8 cellular contexts compared by ENCODE assay signal in the genomic region with DNA sequence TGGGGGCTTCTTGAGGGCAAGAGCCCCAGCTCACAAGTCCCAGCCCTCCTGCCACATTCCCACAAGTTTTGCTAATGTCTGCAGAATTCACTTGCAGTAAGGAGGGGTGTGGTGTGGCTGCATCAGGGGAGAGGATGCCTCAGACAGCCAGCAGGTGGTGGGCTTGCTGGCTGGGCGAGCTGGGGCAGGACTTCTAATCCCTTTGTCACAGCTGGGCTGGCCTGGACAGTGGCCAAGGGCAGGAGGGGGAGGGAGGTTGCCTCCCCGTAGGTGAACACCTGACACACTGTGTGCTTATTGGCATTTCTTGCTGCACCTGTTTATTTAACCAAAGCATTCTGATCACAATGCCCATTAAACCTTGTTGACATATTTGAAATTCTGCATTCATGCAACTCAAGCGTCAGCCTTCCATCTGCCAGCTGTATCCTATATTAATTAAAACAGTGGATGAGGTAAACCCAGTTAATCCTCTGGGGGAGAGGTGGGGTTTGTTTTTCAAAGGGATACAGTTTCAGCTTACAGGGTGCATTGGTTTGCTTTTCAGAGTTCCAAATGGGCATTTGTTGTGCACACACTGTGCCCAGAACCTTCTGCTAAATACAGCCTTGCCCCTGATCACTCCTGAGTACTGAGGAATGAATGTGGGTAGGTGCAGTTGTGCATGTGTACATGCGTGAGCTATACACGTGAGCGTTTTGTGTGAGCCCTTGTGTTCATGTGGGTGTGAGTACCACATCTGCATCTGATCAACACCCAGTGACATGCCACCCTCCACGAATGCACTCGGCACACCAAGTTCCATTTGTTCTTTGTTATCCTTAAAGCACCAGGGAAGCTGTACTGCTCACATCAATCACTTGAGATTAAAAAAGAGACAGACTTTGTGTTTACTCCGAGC.
DNase-seq lines count a peak whose midpoint lies in the region; ATAC-seq, FAIRE-seq and TF ChIP-seq lines count a peak whose summit lies in the region.

No MANE protein-coding gene starts in this region.

- H3K9ac ChIP-seq in GM12878 (ENCODE audit: control insufficient read depth, insufficient read depth, low read length), result no peak overlapping the region
- H3K9ac ChIP-seq in keratinocyte (ENCODE audit: control insufficient read depth, extremely low read depth, insufficient read depth, low read length), result no peak overlapping the region

- in situ Hi-C loops in GM12878 (cut with MboI), result loop anchor here (5.0 kb wide), 1 partner anchor 255 kb away; no protein-coding TSS in a partner anchor

- WGBS in GM12878 (ENCODE audit: insufficient coverage, insufficient replicate concordance, low lambda C conversion rate, missing lambda C conversion rate), result 57% methylated on average over 9 of the region's 9 CpGs
- 31 to 32% methylated on average over 9 of the region's 9 CpGs for WGBS in tibial nerve, 2 donors

- intact Hi-C loops in GM12878 (cut with micrococcal nuclease; ENCODE audit: unreplicated experiment), result loop anchor here (1.0 kb wide), 3 partner anchors 104 to 320 kb away; no protein-coding TSS in a partner anchor

- no peaks in the 10 kb centered on the region for H3K9me1 ChIP-seq in keratinocyte (ENCODE audit: control insufficient read depth, extremely low read depth, insufficient read depth, low read length)

- CTCF ChIA-PET in GM12878 (lab: Yijun Ruan, JAX), result interaction anchor here (0.9 to 3.8 kb wide), 7 partner anchors 98 to 319 kb away, joined by 3 to 16 read pairs (median 7); a partner anchor contains a TSS

- dilution Hi-C loops in keratinocyte (cut with MboI; ENCODE audit: extremely low pct_ligation_motif_present, low sequenced_read_pairs), result no loop called here

- H3K4me3 ChIP-seq in GM12878 (no peak overlapping the region), keratinocyte (ENCODE audit: control insufficient read depth in 2 of 3, extremely low read depth in 1 of 3, insufficient read depth in 2 of 3, low read depth in 1 of 3, low read length in 3 of 3) (no peak overlapping the region), tibial nerve (no peak overlapping the region)

- DNase-seq in stimulated activated CD4-positive, alpha-beta T cell treated with anti-CD3 and anti-CD28 coated beads, Interleukin-4, amount 100 ng/mL, for 24 hours, result peak; percentile 4
- DNase-seq in stimulated activated CD4-positive, alpha-beta T cell treated with anti-CD3 and anti-CD28 coated beads, Interleukin-2, amount 100 ng/mL, for 48 hours, result no peak
- peak; percentile 86 for DNase-seq in HuH-7 (ENCODE audit: low spot score)
- DNase-seq in NCI-H748 (lab: John Stamatoyannopoulos, UW; ENCODE audit: unreplicated experiment), result peak; percentile 98
- peak; percentile 4 for DNase-seq in GM12878 (ENCODE audit: low read depth, low spot score)
- peak; percentile 15 for DNase-seq in keratinocyte (ENCODE audit: low read depth, low spot score)
- DNase-seq in tibial nerve (ENCODE audit: low spot score in 2 of 2), result peak in 1 of 2 donors; percentile 12

- RAD21 ChIA-PET in GM12878 (lab: Charles Lee; ENCODE audit: unreplicated experiment), result interaction anchor here (0.5 to 1.1 kb wide), 7 partner anchors 102 to 345 kb away, joined by 3 to 7 read pairs (median 3); a partner anchor contains a TSS

- no peak for TF ChIP-seq EP300 in GM12878 (IDR thresholded peaks at IDR 0.05; ENCODE audit: borderline replicate concordance in 1 of 2, control insufficient read depth in 1 of 2, low read depth in 2 of 2, low read length in 2 of 2)
- TF ChIP-seq EP300 in tibial nerve (IDR thresholded peaks at IDR 0.05), result no peak

- peaks cover 2% of the 10 kb centered on the region in 2 experiments; a peak in 1 of 4 replicates for H3K27me3 ChIP-seq in GM12878 (replicated peaks in 1 of 2; ENCODE audit: control insufficient read depth in 2 of 2, insufficient read depth in 2 of 2, low read length in 1 of 2)
- H3K27me3 ChIP-seq in keratinocyte (ENCODE audit: control insufficient read depth, extremely low read depth, insufficient read depth, low read length), result peaks cover 16% of the 10 kb centered on the region
- no peaks in the 10 kb centered on the region for H3K27me3 ChIP-seq in tibial nerve

- H3K4me1 ChIP-seq in GM12878 (ENCODE audit: control insufficient read depth, insufficient read depth, low read length) (no peaks in the 10 kb centered on the region), keratinocyte (ENCODE audit: control insufficient read depth, extremely low read depth, insufficient read depth, low read length) (peaks cover 6% of the 10 kb centered on the region), tibial nerve (peaks cover 0 to 27% (median 11%) of the 10 kb centered on the region in 4 donors)

- FAIRE-seq in GM12878 (lab: Jason Lieb, UNC) (no peak), keratinocyte (lab: Jason Lieb, UNC) (no peak)

- no peak overlapping the region for H3K27ac ChIP-seq in GM12878 (ENCODE audit: control insufficient read depth, insufficient read depth)
- H3K27ac ChIP-seq in keratinocyte (ENCODE audit: control insufficient read depth, insufficient read depth, low read length), result no peak overlapping the region
- peak overlapping the region in 2 of 4 donors; percentile 35 to 64 for H3K27ac ChIP-seq in tibial nerve

- POLR2A ChIA-PET in GM12878 (lab: Charles Lee), result no interaction called here

- no peaks in the 10 kb centered on the region for H3K9me3 ChIP-seq in GM12878 (replicated peaks; ENCODE audit: control insufficient read depth, insufficient read depth, low read length)
- H3K9me3 ChIP-seq in keratinocyte (ENCODE audit: control insufficient read depth, low read depth, low read length), result no peaks in the 10 kb centered on the region
- H3K9me3 ChIP-seq in tibial nerve, result no peaks in the 10 kb centered on the region

- no peaks in the 10 kb centered on the region for H4K20me1 ChIP-seq in GM12878 (ENCODE audit: control insufficient read depth, insufficient read depth)
- H4K20me1 ChIP-seq in keratinocyte (ENCODE audit: control insufficient read depth, extremely low read depth, insufficient read depth, low read length), result no peaks in the 10 kb centered on the region

- SMC1A ChIA-PET in GM12878 (lab: Charles Lee; ENCODE audit: uncharacterized antibody, unreplicated experiment), result interaction anchor here (1.4 to 2.7 kb wide), 3 partner anchors 106 to 319 kb away, joined by 4 to 10 read pairs (median 7); no protein-coding TSS in a partner anchor

- H2AFZ ChIP-seq in GM12878 (ENCODE audit: control insufficient read depth, low read depth, low read length) (no peak overlapping the region), keratinocyte (ENCODE audit: control insufficient read depth, low read length) (no peak overlapping the region)

- peak; percentile 74 for TF ChIP-seq RAD21 in GM12878 (IDR thresholded peaks at IDR 0.05; ENCODE audit: insufficient read depth, low read depth, low read length)

- TF ChIP-seq CTCF in GM12878 (IDR thresholded peaks at IDR 0.05 in 2 of 3, conservative IDR thresholded peaks at IDR 0.05 in 1 of 3; ENCODE audit: control insufficient read depth in 2 of 3, extremely low read depth in 1 of 3, insufficient read depth in 1 of 3, low read depth in 3 of 3, low read length in 3 of 3) (peak; percentile 66 to 81 (median 77)), keratinocyte (optimal IDR thresholded peaks at IDR 0.05 in 1 of 3, IDR thresholded peaks at IDR 0.05 in 1 of 3, conservative IDR thresholded peaks at IDR 0.05 in 1 of 3; ENCODE audit: extremely low read depth in 1 of 3, insufficient read depth in 2 of 3, low read length in 3 of 3) (peak; percentile 63 to 83 (median 71)), tibial nerve (IDR thresholded peaks at IDR 0.05) (peak; percentile 14 to 38 (median 21))

- ATAC-seq in GM12878 (peak; percentile 95), GM18505 (IDR thresholded peaks at IDR 0.05; ENCODE audit: unreplicated experiment) (no peak)

- no peaks in the 10 kb centered on the region for H3K79me2 ChIP-seq in GM12878 (ENCODE audit: control insufficient read depth, insufficient read depth, low read length)
- no peaks in the 10 kb centered on the region for H3K79me2 ChIP-seq in keratinocyte (ENCODE audit: control insufficient read depth, insufficient read depth, low read length)

- H3K4me2 ChIP-seq in GM12878 (ENCODE audit: control insufficient read depth, insufficient read depth) (no peak overlapping the region), keratinocyte (ENCODE audit: control insufficient read depth, extremely low read depth, insufficient read depth, low read depth, low read length) (no peak overlapping the region)

- BruUV-seq in GM12878 (replicated peaks; lab: Mats Ljungman, UMichigan), result no TSS peak

- no peaks in the 10 kb centered on the region for H3K36me3 ChIP-seq in GM12878 (ENCODE audit: control insufficient read depth in 2 of 2, insufficient read depth in 2 of 2, low read length in 1 of 2)
- H3K36me3 ChIP-seq in keratinocyte (ENCODE audit: control insufficient read depth in 2 of 2, extremely low read depth in 1 of 2, insufficient read depth in 2 of 2, low read length in 2 of 2), result no peaks in the 10 kb centered on the region
- no peaks in the 10 kb centered on the region for H3K36me3 ChIP-seq in tibial nerve

- TF ChIP-seq POLR2A in GM12878 (IDR thresholded peaks at IDR 0.05; ENCODE audit: low read depth, low read length) (no peak), tibial nerve (IDR thresholded peaks at IDR 0.05) (no peak), GM18505 (IDR thresholded peaks at IDR 0.05; ENCODE audit: borderline replicate concordance, extremely low read depth, insufficient read depth, insufficient read length) (no peak)

TF ChIP-seq in GM12878, 131 proteins besides CTCF, POLR2A, EP300 and RAD21:
- TF ChIP-seq SMC3 (IDR thresholded peaks at IDR 0.05; ENCODE audit: borderline replicate concordance, low read length) (peak; percentile 86), MTA3 (IDR thresholded peaks at IDR 0.05; ENCODE audit: borderline replicate concordance, low read length) (no peak), HDAC6 (IDR thresholded peaks at IDR 0.05; ENCODE audit: unreplicated experiment) (no peak), YY1 (IDR thresholded peaks at IDR 0.05; ENCODE audit: low read depth, low read length) (peak; percentile 59; the same call in 1 of the 2 replicates), POU2F2 (IDR thresholded peaks at IDR 0.05; ENCODE audit: borderline replicate concordance, low read depth, low read length) (peak; percentile 25; the same call in 1 of the 3 replicates), RUNX3 (IDR thresholded peaks at IDR 0.05; ENCODE audit: low read length) (peak; percentile 26; the same call in 1 of the 2 replicates), TCF12 (IDR thresholded peaks at IDR 0.05; ENCODE audit: low read depth, low read length) (0 out of 2 replicates have a peak, but pooled peaks have one; percentile 53)
TF ChIP-seq in GM12878: peak in this region for 5.

Comparison
In these comparisons a context has a peak if more than half of its experiments do, and no peak if none do; other contexts are left out.
1. DNase-seq: peak in stimulated activated CD4-positive, alpha-beta T cell treated with anti-CD3 and anti-CD28 coated beads, Interleukin-4, amount 100 ng/mL, for 24 hours (single experiment), HuH-7 (single experiment), NCI-H748 (single experiment), GM12878 (single experiment) and keratinocyte (single experiment); none in stimulated activated CD4-positive, alpha-beta T cell treated with anti-CD3 and anti-CD28 coated beads, Interleukin-2, amount 100 ng/mL, for 48 hours (0 of 2).
2. CTCF ChIP-seq: peak in every context shown above with its lines; median percentile 77 in GM12878; 71 in keratinocyte; 21 in tibial nerve.